In genomic region chr9:123637940-123638634, GRCh38 we compare ENCODE assay signal across 8 cellular contexts.
DNase-seq lines count a peak whose midpoint lies in the region; ATAC-seq and TF ChIP-seq lines count a peak whose summit lies in the region.

No MANE protein-coding gene starts in this region.

- no peak for TF ChIP-seq POLR2A in body of pancreas (IDR thresholded peaks at IDR 0.05)

- peak in 1 of 2 donors; percentile 20 for ATAC-seq in right cardiac atrium
- no peak for ATAC-seq in left ventricle myocardium superior
- ATAC-seq in body of pancreas = no peak
- no peak for ATAC-seq in GM19455 (IDR thresholded peaks at IDR 0.05; ENCODE audit: unreplicated experiment)
- no peak for ATAC-seq in GM21367 (IDR thresholded peaks at IDR 0.05; ENCODE audit: unreplicated experiment)

- H3K27ac ChIP-seq in right cardiac atrium (ENCODE audit: low read length) (no peak overlapping the region), urinary bladder (ENCODE audit: low read depth) (no peak overlapping the region), body of pancreas (no peak overlapping the region)

- DNase-seq in right cardiac atrium = no peak
- no peak for DNase-seq in left ventricle myocardium superior
- DNase-seq in SIG-M5 treated with dmso at 0.1 percent for 504 hours (lab: John Stamatoyannopoulos, UW; ENCODE audit: unreplicated experiment) = peak; percentile 71
- DNase-seq in fibroblast of villous mesenchyme (ENCODE audit: low read depth) = peak; percentile 28
- no peak for DNase-seq in body of pancreas

- peak overlapping the region; percentile 45 for H3K4me3 ChIP-seq in right cardiac atrium (ENCODE audit: low read length)
- H3K4me3 ChIP-seq in fibroblast of villous mesenchyme (ENCODE audit: low read depth, low read length) = peak overlapping the region; percentile 47
- peak overlapping the region; percentile 10 for H3K4me3 ChIP-seq in urinary bladder (ENCODE audit: low read depth, low read length)
- H3K4me3 ChIP-seq in body of pancreas = no peak overlapping the region

- H3K9me3 ChIP-seq in right cardiac atrium (ENCODE audit: control insufficient read depth, low read length) (no peaks in the 10 kb centered on the region), body of pancreas (no peaks in the 10 kb centered on the region)

- H3K4me1 ChIP-seq in right cardiac atrium (ENCODE audit: control insufficient read depth, insufficient read depth, low read length) (peaks cover 3% of the 10 kb centered on the region), urinary bladder (ENCODE audit: insufficient read depth) (no peaks in the 10 kb centered on the region), body of pancreas (peaks cover 4% of the 10 kb centered on the region)

- WGBS in right cardiac atrium = 59% methylated on average over 10 of the region's 10 CpGs
- WGBS in urinary bladder = 65% methylated on average over 10 of the region's 10 CpGs
- 60 to 65% methylated on average over 10 of the region's 10 CpGs for WGBS in body of pancreas, 2 donors

- intact Hi-C loops in right cardiac atrium (cut with DNase I) (no loop called here), left ventricle myocardium superior (cut with micrococcal nuclease) (no loop called here), body of pancreas (cut with DNase I) (no loop called here)

- H3K36me3 ChIP-seq in urinary bladder (ENCODE audit: insufficient read depth) = no peaks in the 10 kb centered on the region
- no peaks in the 10 kb centered on the region for H3K36me3 ChIP-seq in body of pancreas (replicated peaks in 1 of 2; ENCODE audit: insufficient read depth in 1 of 2, low read depth in 2 of 2)

- TF ChIP-seq CTCF in fibroblast of villous mesenchyme (IDR thresholded peaks at IDR 0.05; ENCODE audit: insufficient read depth, low read depth, low read length) (no peak), body of pancreas (IDR thresholded peaks at IDR 0.05) (no peak)

- H3K27me3 ChIP-seq in right cardiac atrium (ENCODE audit: control insufficient read depth, insufficient read depth) (no peaks in the 10 kb centered on the region), body of pancreas (no peaks in the 10 kb centered on the region)

Comparison
In these comparisons a context has a peak if more than half of its experiments do, and no peak if none do; other contexts are left out.
1. DNase-seq: peak in SIG-M5 treated with dmso at 0.1 percent for 504 hours (single experiment) and fibroblast of villous mesenchyme (single experiment); none in right cardiac atrium (0 of 3), left ventricle myocardium superior (single experiment) and body of pancreas (0 of 4).
2. H3K4me3 ChIP-seq: peak in right cardiac atrium (single experiment), fibroblast of villous mesenchyme (single experiment) and urinary bladder (single experiment); none in body of pancreas (0 of 2).